ENCODE assay signal across 1 cellular context in genomic region chr5:16304846-16305245, GRCh38.
TF ChIP-seq lines count a peak whose summit lies in the region.

No MANE protein-coding gene starts in this region.

TF ChIP-seq in IMR-90, 13 proteins besides CTCF, POLR2A, EP300 and RAD21 (continued from another document):
- no peak for TF ChIP-seq RFX5 (IDR thresholded peaks at IDR 0.05; ENCODE audit: low read depth, low read length)
- TF ChIP-seq ELK1 (IDR thresholded peaks at IDR 0.05; ENCODE audit: borderline replicate concordance, low read depth, low read length) = no peak
- TF ChIP-seq FOS (IDR thresholded peaks at IDR 0.05; ENCODE audit: low read depth, low read length) = no peak
- TF ChIP-seq CEBPB (IDR thresholded peaks at IDR 0.05; ENCODE audit: low read depth, low read length) = no peak
- no peak for TF ChIP-seq RCOR1 (IDR thresholded peaks at IDR 0.05; ENCODE audit: insufficient replicate concordance, low read length)
